In genomic region chr17:40645291-40645690, GRCh38 we compare ENCODE assay signal across 13 cellular contexts. TPM values are rescaled to one million over a fixed set of nuclear protein-coding genes. Genes with fewer than 3 reads are reported as not detected.
DNase-seq lines count a peak whose midpoint lies in the region; ATAC-seq and TF ChIP-seq lines count a peak whose summit lies in the region.
"Had no signal": no experiment of that assay in that cellular context is flagged by ENCODE, and none has a peak within 500 bp of the region (broad histone marks: within the 10 kb centered on the region; RNA-seq: fewer than 3 reads in every experiment).

No MANE protein-coding gene starts in this region.

- H3K9me3 ChIP-seq in MM.1S (replicated peaks; ENCODE audit: insufficient read depth, low read length): no peaks in the 10 kb centered on the region
- no peaks in the 10 kb centered on the region for H3K9me3 ChIP-seq in A673 (ENCODE audit: low read depth, low read length, poor library complexity, severe bottlenecking)
- H3K9me3 ChIP-seq: sigmoid colon had no signal

- H3K9me3 Mint-ChIP-seq in activated CD4-positive, alpha-beta T cell treated with anti-CD3 and anti-CD28 coated beads for 36 hours (ENCODE audit: low read depth): no peaks in the 10 kb centered on the region
- peaks cover 0 to 2% (median 0%) of the 10 kb centered on the region in 5 experiments for H3K9me3 Mint-ChIP-seq in brain
- H3K9me3 Mint-ChIP-seq in osteocyte (ENCODE audit: unreplicated experiment): no peaks in the 10 kb centered on the region
- H3K9me3 Mint-ChIP-seq in chondrocyte (ENCODE audit: low read depth): no peaks in the 10 kb centered on the region

- TF ChIP-seq CTCF in MM.1S (IDR thresholded peaks at IDR 0.05; ENCODE audit: low read length): no peak
- no peak for TF ChIP-seq CTCF in brain (conservative IDR thresholded peaks at IDR 0.05)
- no peak for TF ChIP-seq CTCF in osteocyte (IDR thresholded peaks at IDR 0.05)
- no peak for TF ChIP-seq CTCF in chondrocyte (IDR thresholded peaks at IDR 0.05)
- no peak for TF ChIP-seq CTCF in A673 (conservative IDR thresholded peaks at IDR 0.05; ENCODE audit: low read depth, low read length)

- H4K20me1 ChIP-seq in MM.1S (ENCODE audit: insufficient read depth, low read length): no peaks in the 10 kb centered on the region

- peaks cover 3% of the 10 kb centered on the region; the same call in 1 of the 2 replicates for H3K36me3 ChIP-seq in MM.1S (replicated peaks; ENCODE audit: insufficient read depth, low read length)
- H3K36me3 ChIP-seq in A673 (ENCODE audit: insufficient read depth, low read length, poor library complexity, severe bottlenecking): peaks cover 43% of the 10 kb centered on the region

- H3K4me3 ChIP-seq in MM.1S (ENCODE audit: low read length): no peak overlapping the region
- H3K4me3 ChIP-seq in A673 (ENCODE audit: low read depth, low read length, poor library complexity, severe bottlenecking): no peak overlapping the region
- H3K4me3 ChIP-seq: sigmoid colon had no signal

- peaks cover 39% of the 10 kb centered on the region for H3K36me3 Mint-ChIP-seq in activated CD4-positive, alpha-beta T cell treated with anti-CD3 and anti-CD28 coated beads for 36 hours (ENCODE audit: low read depth)
- peaks cover 41% of the 10 kb centered on the region for H3K36me3 Mint-ChIP-seq in brain
- peaks cover 40% of the 10 kb centered on the region for H3K36me3 Mint-ChIP-seq in osteocyte (ENCODE audit: unreplicated experiment)
- H3K36me3 Mint-ChIP-seq in chondrocyte (ENCODE audit: low read depth): peaks cover 24% of the 10 kb centered on the region

- H2AFZ ChIP-seq in MM.1S (ENCODE audit: low read length): no peak overlapping the region

- intact Hi-C loops in activated CD4-positive, alpha-beta T cell treated with anti-CD3 and anti-CD28 coated beads for 36 hours (cut with DNase I, micrococcal nuclease): no loop called here
- intact Hi-C loops in A673 (cut with micrococcal nuclease; ENCODE audit: unreplicated experiment): no loop called here

- peak overlapping the region; percentile 73 for H3K27ac Mint-ChIP-seq in activated CD4-positive, alpha-beta T cell treated with anti-CD3 and anti-CD28 coated beads for 36 hours
- H3K27ac Mint-ChIP-seq in brain: peak overlapping the region; percentile 34 to 78 (median 44)
- H3K27ac Mint-ChIP-seq in osteocyte (ENCODE audit: unreplicated experiment): no peak overlapping the region
- no peak overlapping the region for H3K27ac Mint-ChIP-seq in chondrocyte (ENCODE audit: unreplicated experiment)

- CTCF ChIA-PET in activated CD4-positive, alpha-beta T cell treated with anti-CD3 and anti-CD28 coated beads for 36 hours (lab: Charles Lee): interaction anchor here (1.1 to 3.6 kb wide), 5 partner anchors 10 to 85 kb away, joined by 3 to 18 read pairs (median 7); no protein-coding TSS in a partner anchor
- CTCF ChIA-PET in A673 (lab: Charles Lee): no interaction called here

- H3K9me2 ChIP-seq in MM.1S (replicated peaks; ENCODE audit: insufficient read depth, low read length): no peaks in the 10 kb centered on the region

- POLR2A ChIA-PET in activated CD4-positive, alpha-beta T cell treated with anti-CD3 and anti-CD28 coated beads for 36 hours (lab: Charles Lee): no interaction called here
- POLR2A ChIA-PET in A673 (lab: Charles Lee; ENCODE audit: low non-redundant PET): no interaction called here

- DNase-seq in activated CD4-positive, alpha-beta T cell treated with anti-CD3 and anti-CD28 coated beads for 36 hours: no peak
- DNase-seq in activated CD4-positive, alpha-beta T cell treated with anti-CD3 and anti-CD28 coated beads for 48 hours: no peak
- DNase-seq in MM.1S (no peak), osteocyte (ENCODE audit: extremely low spot score, unreplicated experiment) (no peak), chondrocyte (ENCODE audit: low spot score) (no peak), iPS-NIHi11 (ENCODE audit: low spot score) (no peak), A673 (ENCODE audit: low spot score) (no peak)
- DNase-seq: activated CD4-positive, CD25-positive, alpha-beta regulatory T cell; activated gamma-delta T cell treated with Interleukin-2 at 50 U/mL for 16 hours; NCI-H2227 treated with DMSO at 0.1 percent for 48 hours; sigmoid colon had no signal

- peak overlapping the region; percentile 94 for H3K4me2 ChIP-seq in MM.1S (ENCODE audit: low read depth, low read length)

- ATAC-seq in activated CD4-positive, alpha-beta T cell treated with anti-CD3 and anti-CD28 coated beads for 36 hours: no peak

- H3K4me3 Mint-ChIP-seq in activated CD4-positive, alpha-beta T cell treated with anti-CD3 and anti-CD28 coated beads for 36 hours: peak overlapping the region; percentile 28
- H3K4me3 Mint-ChIP-seq in brain (peak overlapping the region; percentile 68 to 98 (median 95)), osteocyte (ENCODE audit: unreplicated experiment) (peak overlapping the region; percentile 38), chondrocyte (ENCODE audit: unreplicated experiment) (no peak overlapping the region)

- BruUV-seq in A673 (replicated peaks; lab: Mats Ljungman, UMichigan): no TSS peak

- H3K27me3 Mint-ChIP-seq in activated CD4-positive, alpha-beta T cell treated with anti-CD3 and anti-CD28 coated beads for 36 hours: no peaks in the 10 kb centered on the region
- H3K27me3 Mint-ChIP-seq in brain: peaks cover 17% of the 10 kb centered on the region
- no peaks in the 10 kb centered on the region for H3K27me3 Mint-ChIP-seq in osteocyte (ENCODE audit: unreplicated experiment)
- H3K27me3 Mint-ChIP-seq in chondrocyte (ENCODE audit: low read depth): no peaks in the 10 kb centered on the region

- H3K4me1 ChIP-seq in MM.1S (ENCODE audit: low read length) (peaks cover 25% of the 10 kb centered on the region), A673 (ENCODE audit: insufficient read depth, low read length, poor library complexity, severe bottlenecking) (peaks cover 6% of the 10 kb centered on the region)

- H3K79me2 ChIP-seq in MM.1S (ENCODE audit: low read length): peaks cover 81% of the 10 kb centered on the region

- no peak overlapping the region for H3K9ac ChIP-seq in MM.1S (ENCODE audit: low read length)

- peaks cover 9% of the 10 kb centered on the region; the same call in 1 of the 2 replicates for H3F3A ChIP-seq in MM.1S (ENCODE audit: insufficient read depth, low read length)

- H3K27ac ChIP-seq in MM.1S (ENCODE audit: low read length) (no peak overlapping the region), A673 (ENCODE audit: low read depth, low read length, poor library complexity, severe bottlenecking) (no peak overlapping the region)
- H3K27ac ChIP-seq: sigmoid colon had no signal

- H3K27me3 ChIP-seq in MM.1S (replicated peaks; ENCODE audit: insufficient read depth, low read length) (no peaks in the 10 kb centered on the region), A673 (replicated peaks; ENCODE audit: insufficient read depth, low read depth, low read length, poor library complexity) (no peaks in the 10 kb centered on the region)
- H3K27me3 ChIP-seq: sigmoid colon had no signal

- peaks cover 55% of the 10 kb centered on the region for H3K4me1 Mint-ChIP-seq in activated CD4-positive, alpha-beta T cell treated with anti-CD3 and anti-CD28 coated beads for 36 hours
- peaks cover 79% of the 10 kb centered on the region for H3K4me1 Mint-ChIP-seq in brain
- H3K4me1 Mint-ChIP-seq in osteocyte (ENCODE audit: unreplicated experiment): peaks cover 43% of the 10 kb centered on the region
- H3K4me1 Mint-ChIP-seq in chondrocyte (ENCODE audit: low read depth): peaks cover 35% of the 10 kb centered on the region

RNA-seq across cellular contexts. Expression of gene SMARCE1, which starts 2.3 kb away (rescaled TPM):
- 100 to 1,000 TPM in 1 of 2 experiments, 10 to 100 TPM in 1; 99.7 to 122 TPM for total RNA-seq in activated CD4-positive, alpha-beta T cell treated with anti-CD3 and anti-CD28 coated beads for 36 hours
- 141 TPM for polyA plus RNA-seq in brain (ENCODE audit: insufficient read depth, low read depth, low replicate concordance)
- total RNA-seq in osteocyte (137 and 145 TPM in 2 replicates), chondrocyte (92.9 to 120 TPM (median 93.1 TPM) in 3 replicates), A673 (2021) (91.4 and 108 TPM in 2 replicates)

RNA-seq across cellular contexts. Expression of gene KRT222, which starts 19.7 kb away (rescaled TPM):
- not detected for total RNA-seq in activated CD4-positive, alpha-beta T cell treated with anti-CD3 and anti-CD28 coated beads for 36 hours
- polyA plus RNA-seq in brain (ENCODE audit: insufficient read depth, low read depth, low replicate concordance): 1.4 TPM
- total RNA-seq in osteocyte: not detected in 2 replicates
- not detected in 3 replicates for total RNA-seq in chondrocyte
- total RNA-seq in A673 (2021): not detected in 2 replicates
- total RNA-seq: cardiac septum had no signal

RNA-seq across cellular contexts. Expression of gene KRT24, which starts 58.3 kb away (rescaled TPM):
- not detected for total RNA-seq in activated CD4-positive, alpha-beta T cell treated with anti-CD3 and anti-CD28 coated beads for 36 hours
- not detected for polyA plus RNA-seq in brain (ENCODE audit: insufficient read depth, low read depth, low replicate concordance)
- total RNA-seq in osteocyte (not detected in 2 replicates), chondrocyte (not detected in 3 replicates), A673 (2021) (not detected in 2 replicates)
- total RNA-seq: cardiac septum had no signal

Comparison
In these comparisons a context has a peak if more than half of its experiments do, and no peak if none do; other contexts are left out.
1. H3K27ac Mint-ChIP-seq: peak in activated CD4-positive, alpha-beta T cell treated with anti-CD3 and anti-CD28 coated beads for 36 hours (single experiment) and brain (5 of 5); none in osteocyte (single experiment) and chondrocyte (single experiment).